15 cellular contexts compared by ENCODE assay signal in the genomic region with DNA sequence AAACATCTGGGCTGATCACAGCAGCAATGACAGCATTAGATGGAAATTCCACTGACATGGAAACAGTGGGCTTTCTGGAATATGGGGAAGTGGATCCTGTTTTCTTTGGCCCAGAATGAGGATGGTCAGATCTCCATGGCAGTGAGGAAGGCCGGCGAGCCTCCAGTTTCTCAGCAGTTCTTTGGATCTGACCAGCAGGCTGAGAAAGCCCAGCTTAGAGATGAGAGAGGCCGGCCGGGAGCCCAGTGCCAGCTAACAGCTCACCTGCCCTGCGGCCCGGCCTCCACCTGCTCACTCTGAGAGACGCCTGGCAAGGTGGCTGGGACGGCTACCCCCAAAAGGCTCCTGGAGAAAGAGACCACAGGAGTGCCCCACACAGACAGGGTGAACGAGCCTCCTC. TPM values are rescaled to one million over a fixed set of nuclear protein-coding genes. Genes with fewer than 3 reads are reported as not detected.
"Had no signal": no experiment of that assay in that cellular context is flagged by ENCODE, and none has a peak within 500 bp of the region (broad histone marks: within the 10 kb centered on the region; RNA-seq: fewer than 3 reads in every experiment).

No MANE protein-coding gene starts in this region.

- H3K36me3 ChIP-seq: ovary, vagina had no signal

- DNase-seq: activated CD4-positive, alpha-beta memory T cell treated with anti-CD3 and anti-CD28 coated beads, Interleukin-2, amount 10 ng/mL, durations not matched to agents 7 days and 5 days; activated CD4-positive, alpha-beta T cell treated with anti-CD3 and anti-CD28 coated beads for 36 hours; activated CD8-positive, alpha-beta memory T cell treated with anti-CD3 and anti-CD28 coated beads, Interleukin-2, amount 50 U/mL, for 48 hours; activated naive CD4-positive, alpha-beta T cell treated with Interleukin-2 at 50 U/mL for 16 hours; endodermal cell; foreskin fibroblast; stomach; T-helper 9 cell had no signal

- H3K4me3 ChIP-seq: ovary, skin epidermis, stomach, vagina had no signal

- H3K27me3 ChIP-seq: ovary, stomach, vagina had no signal

- H3K4me1 ChIP-seq: vagina had no signal

- ATAC-seq: activated CD4-positive, alpha-beta T cell treated with anti-CD3 and anti-CD28 coated beads for 36 hours; left lobe of liver had no signal

- H3K9me3 ChIP-seq: ovary, stomach, vagina had no signal

- H3K27ac ChIP-seq: ovary, vagina, VCaP had no signal

RNA-seq across cellular contexts. Expression of a gene that starts 24.2 kb away (rescaled TPM):
- total RNA-seq: activated CD4-positive, alpha-beta T cell treated with anti-CD3 and anti-CD28 coated beads for 36 hours; activated T-helper 1 cell treated with anti-CD3 and anti-CD28 coated beads, Interleukin-12 subunit alpha, Interleukin-12 subunit beta, Interleukin-2, Interleukin-4 antibody, amounts not matched to agents 30 ng/mL and 10 ng/mL and 1 ng/mL, durations not matched to agents 14 hours and 24 hours and 36 hours had no signal
- polyA plus RNA-seq: neural cell had no signal
